ENCODE assay signal across 16 cellular contexts in the genomic region with DNA sequence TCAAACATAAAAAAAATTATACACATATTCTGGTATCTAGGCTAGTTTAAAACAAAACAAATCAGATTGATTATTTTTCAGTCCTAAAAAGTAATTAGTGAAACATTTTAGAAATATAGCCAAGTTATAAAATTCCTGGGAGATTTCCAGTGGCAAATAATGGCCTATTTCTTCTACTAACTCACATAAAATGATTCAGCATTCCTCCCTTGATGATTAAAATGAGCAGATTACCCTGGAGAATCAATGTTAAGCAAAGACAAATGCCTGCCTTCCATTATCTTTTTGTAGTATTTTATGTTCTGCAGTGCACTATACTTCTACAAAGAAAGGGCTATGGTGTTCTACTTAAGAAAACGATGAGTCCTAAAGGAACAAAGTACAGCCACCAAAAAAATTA.
"Had no signal": no experiment of that assay in that cellular context is flagged by ENCODE, and none has a peak within 500 bp of the region (broad histone marks: within the 10 kb centered on the region; RNA-seq: fewer than 3 reads in every experiment).

No MANE protein-coding gene starts in this region.

- H3K4me3 ChIP-seq: coronary artery had no signal

- H3K36me3 Mint-ChIP-seq: memory B cell; natural killer cell treated with Interleukin-12 subunit alpha and Interleukin-12 subunit beta and Interleukin-15 and Interleukin-18, amount 100 ng/mL, for 72 hours had no signal

- H3K4me1 Mint-ChIP-seq: memory B cell had no signal

- ATAC-seq: natural killer cell treated with Interleukin-12 subunit alpha and Interleukin-12 subunit beta and Interleukin-15 and Interleukin-18, amount 100 ng/mL, for 72 hours; sciatic nerve had no signal

- H3K27ac ChIP-seq: coronary artery had no signal

- H3K4me3 Mint-ChIP-seq: activated CD4-positive, alpha-beta T cell treated with anti-CD3 and anti-CD28 coated beads, Interleukin-2, amount 10 ng/mL, durations not matched to agents 7 days and 5 days; memory B cell; natural killer cell treated with Interleukin-12 subunit alpha and Interleukin-12 subunit beta and Interleukin-15 and Interleukin-18, amount 100 ng/mL, for 72 hours; type B pancreatic cell had no signal

- H3K27ac Mint-ChIP-seq: activated CD4-positive, alpha-beta T cell treated with anti-CD3 and anti-CD28 coated beads, Interleukin-2, amount 10 ng/mL, durations not matched to agents 7 days and 5 days; memory B cell; natural killer cell treated with Interleukin-12 subunit alpha and Interleukin-12 subunit beta and Interleukin-15 and Interleukin-18, amount 100 ng/mL, for 72 hours; type B pancreatic cell had no signal

- H3K27me3 Mint-ChIP-seq: activated CD4-positive, alpha-beta T cell treated with anti-CD3 and anti-CD28 coated beads, Interleukin-2, amount 10 ng/mL, durations not matched to agents 7 days and 5 days; type B pancreatic cell had no signal

- H3K9me3 Mint-ChIP-seq: activated CD4-positive, alpha-beta T cell treated with anti-CD3 and anti-CD28 coated beads, Interleukin-2, amount 10 ng/mL, durations not matched to agents 7 days and 5 days; natural killer cell treated with Interleukin-12 subunit alpha and Interleukin-12 subunit beta and Interleukin-15 and Interleukin-18, amount 100 ng/mL, for 72 hours had no signal

- DNase-seq: activated CD4-positive, alpha-beta T cell treated with anti-CD3 and anti-CD28 coated beads, Interleukin-2, amount 10 ng/mL, durations not matched to agents 7 days and 5 days; activated CD4-positive, CD25-positive, alpha-beta regulatory T cell; activated CD8-positive, alpha-beta memory T cell treated with anti-CD3 and anti-CD28 coated beads for 24 hours; activated naive CD4-positive, alpha-beta T cell treated with Interleukin-2 at 50 U/mL for 16 hours; caudate nucleus; effector CD4-positive, alpha-beta T cell; head of caudate nucleus; occipital lobe; stimulated activated CD4-positive, alpha-beta T cell treated with anti-CD3 and anti-CD28 coated beads, Interleukin-2, amount 100 ng/mL, for 24 hours; stimulated activated naive CD4-positive, alpha-beta T cell treated with Interleukin-2 at 50 U/mL for 16 hours; T-helper 2 cell had no signal
